Comparison of ENCODE assay signal across 13 cellular contexts in the genomic region with DNA sequence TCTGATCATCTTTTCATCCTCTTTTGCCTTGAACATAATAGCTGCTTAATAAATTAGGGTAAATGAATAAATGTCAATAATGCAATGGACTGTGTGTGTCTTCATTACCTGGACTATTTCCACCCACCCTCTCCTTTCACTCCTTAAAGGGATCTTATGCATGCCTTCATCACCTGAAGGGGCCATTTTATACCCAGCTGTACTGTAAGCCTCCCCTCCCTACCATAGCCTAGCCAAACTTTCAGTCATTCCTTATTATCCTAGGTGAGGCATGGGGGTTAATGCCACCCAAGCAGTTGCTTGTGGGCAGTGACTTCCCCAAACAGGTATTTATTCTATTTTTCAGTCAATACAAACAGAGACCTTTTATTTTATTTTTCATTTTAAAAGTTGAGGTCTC.
DNase-seq lines count a peak whose midpoint lies in the region; ATAC-seq, FAIRE-seq and TF ChIP-seq lines count a peak whose summit lies in the region.
"Had no signal": no experiment of that assay in that cellular context is flagged by ENCODE, and none has a peak within 500 bp of the region (broad histone marks: within the 10 kb centered on the region; RNA-seq: fewer than 3 reads in every experiment).

No MANE protein-coding gene starts in this region.

- H3K27ac Mint-ChIP-seq in MCF 10A (ENCODE audit: low read depth, unreplicated experiment) = peak overlapping the region; percentile 86
- no peak overlapping the region for H3K27ac Mint-ChIP-seq in endodermal cell
- H3K27ac Mint-ChIP-seq in effector memory CD8-positive, alpha-beta T cell = no peak overlapping the region
- H3K27ac Mint-ChIP-seq: CD14-positive monocyte had no signal

- no peak overlapping the region for H3K9ac ChIP-seq in endodermal cell (ENCODE audit: extremely low read depth, low read length, poor library complexity, severe bottlenecking)

- DNase-seq in MCF 10A (ENCODE audit: unreplicated experiment) (no peak), breast epithelium (ENCODE audit: low spot score in 2 of 2) (no peak), endodermal cell (peak; percentile 10), pancreas (no peak), HPDE6-E6E7 (ENCODE audit: extremely low spot score) (no peak)
- no peak for DNase-seq in stimulated activated CD4-positive, alpha-beta T cell treated with anti-CD3 and anti-CD28 coated beads, Interleukin-4, amount 100 ng/mL, for 24 hours
- DNase-seq in effector memory CD8-positive, alpha-beta T cell = no peak
- DNase-seq: DMS79 had no signal

- H3K27me3 ChIP-seq in breast epithelium (no peaks in the 10 kb centered on the region), endodermal cell (ENCODE audit: control insufficient read depth, insufficient read depth, low read length, poor library complexity, severe bottlenecking) (no peaks in the 10 kb centered on the region), pancreas (no peaks in the 10 kb centered on the region)

- H3K36me3 ChIP-seq in breast epithelium = no peaks in the 10 kb centered on the region
- H3K36me3 ChIP-seq in endodermal cell (ENCODE audit: control insufficient read depth, insufficient read depth, low read length) = no peaks in the 10 kb centered on the region
- H3K36me3 ChIP-seq in pancreas = no peaks in the 10 kb centered on the region
- H3K36me3 ChIP-seq: HAP-1 had no signal

- TF ChIP-seq CTCF in MCF 10A (IDR thresholded peaks at IDR 0.05; ENCODE audit: unreplicated experiment) = no peak
- no peak for TF ChIP-seq CTCF in breast epithelium (IDR thresholded peaks at IDR 0.05)
- TF ChIP-seq CTCF in endodermal cell (conservative IDR thresholded peaks at IDR 0.05) = no peak
- no peak for TF ChIP-seq CTCF in pancreas (IDR thresholded peaks at IDR 0.05)

- peaks cover 12% of the 10 kb centered on the region for H3K4me1 Mint-ChIP-seq in MCF 10A (ENCODE audit: insufficient read depth, unreplicated experiment)
- H3K4me1 Mint-ChIP-seq in endodermal cell = peaks cover 25% of the 10 kb centered on the region
- H3K4me1 Mint-ChIP-seq in effector memory CD8-positive, alpha-beta T cell (ENCODE audit: low read depth in 2 of 2) = peaks cover 0 to under 1% of the 10 kb centered on the region in 2 donors

- H3K9me3 Mint-ChIP-seq in MCF 10A (ENCODE audit: unreplicated experiment) (no peaks in the 10 kb centered on the region), endodermal cell (peaks cover 14% of the 10 kb centered on the region)
- no peaks in the 10 kb centered on the region for H3K9me3 Mint-ChIP-seq in effector memory CD8-positive, alpha-beta T cell

- TF ChIP-seq POLR2A in breast epithelium (IDR thresholded peaks at IDR 0.05) = no peak

- POLR2A ChIA-PET in MCF 10A (lab: Yijun Ruan, JAX) = interaction anchor here (0.7 to 1.6 kb wide), 2 partner anchors 31 to 271 kb away, joined by 5 read pairs; no protein-coding TSS in a partner anchor

- H3K27ac ChIP-seq in breast epithelium (no peak overlapping the region), endodermal cell (ENCODE audit: low read depth, low read length) (no peak overlapping the region), pancreas (peak overlapping the region; percentile 9 to 90 (median 80))
- H3K27ac ChIP-seq: 22Rv1 had no signal

- H3K4me1 ChIP-seq in breast epithelium (no peaks in the 10 kb centered on the region), endodermal cell (ENCODE audit: control insufficient read depth, insufficient read depth, low read length) (no peaks in the 10 kb centered on the region), pancreas (peaks cover 8 to 42% (median 25%) of the 10 kb centered on the region in 3 donors)
- H3K4me1 ChIP-seq: HAP-1 had no signal

- H3K27me3 Mint-ChIP-seq in MCF 10A (ENCODE audit: insufficient read depth, unreplicated experiment) (no peaks in the 10 kb centered on the region), endodermal cell (ENCODE audit: insufficient read depth) (peaks cover 17% of the 10 kb centered on the region)
- H3K27me3 Mint-ChIP-seq in effector memory CD8-positive, alpha-beta T cell = peaks cover 8 to 16% of the 10 kb centered on the region in 2 donors

- BruUV-seq in MCF 10A (replicated peaks; lab: Mats Ljungman, UMichigan) = no TSS peak

- no peaks in the 10 kb centered on the region for H3K9me3 ChIP-seq in breast epithelium
- peaks cover 4% of the 10 kb centered on the region for H3K9me3 ChIP-seq in endodermal cell (ENCODE audit: control insufficient read depth, low read length)
- H3K9me3 ChIP-seq in pancreas = no peaks in the 10 kb centered on the region
- H3K9me3 ChIP-seq: HAP-1 had no signal

- FAIRE-seq in pancreas (lab: Jason Lieb, UNC) = no peak
- FAIRE-seq: GM12891, H1 had no signal

- ATAC-seq in pancreas = no peak
- ATAC-seq in effector memory CD8-positive, alpha-beta T cell (replicated peaks) = no peak

- H3K4me3 Mint-ChIP-seq in MCF 10A (ENCODE audit: unreplicated experiment) (no peak overlapping the region), endodermal cell (no peak overlapping the region)
- no peak overlapping the region for H3K4me3 Mint-ChIP-seq in effector memory CD8-positive, alpha-beta T cell
- H3K4me3 Mint-ChIP-seq: CD14-positive monocyte had no signal

- peaks cover under 1% of the 10 kb centered on the region for H3K36me3 Mint-ChIP-seq in MCF 10A (ENCODE audit: insufficient read depth, unreplicated experiment)
- H3K36me3 Mint-ChIP-seq in endodermal cell (ENCODE audit: low read depth) = peaks cover 35% of the 10 kb centered on the region
- peaks cover 5% of the 10 kb centered on the region for H3K36me3 Mint-ChIP-seq in effector memory CD8-positive, alpha-beta T cell (ENCODE audit: insufficient read depth)
- H3K36me3 Mint-ChIP-seq: CD14-positive monocyte had no signal

- no peak overlapping the region for H3K4me3 ChIP-seq in breast epithelium
- H3K4me3 ChIP-seq in endodermal cell (ENCODE audit: low read length) = no peak overlapping the region
- H3K4me3 ChIP-seq in pancreas = no peak overlapping the region
- H3K4me3 ChIP-seq: HAP-1 had no signal

- intact Hi-C loops in MCF 10A (cut with micrococcal nuclease) = no loop called here
- intact Hi-C loops in breast epithelium (cut with DNase I; ENCODE audit: low total_unique reads) = no loop called here
- intact Hi-C loops in pancreas (cut with DNase I) = no loop called here

- CTCF ChIA-PET in MCF 10A (lab: Yijun Ruan, JAX) = interaction anchor here (1.1 to 12.5 kb wide), 9 partner anchors 9 to 276 kb away, joined by 3 to 403 read pairs (median 7); no protein-coding TSS in a partner anchor

Comparison
In these comparisons a context has a peak if more than half of its experiments do, and no peak if none do; other contexts are left out.
1. H3K27ac ChIP-seq: peak in pancreas (4 of 4); none in breast epithelium (0 of 2) and endodermal cell (single experiment).